Comparison of ENCODE assay signal across 12 cellular contexts in genomic region chr6:139600919-139601470, GRCh38.
DNase-seq lines count a peak whose midpoint lies in the region; ATAC-seq and TF ChIP-seq lines count a peak whose summit lies in the region.
"Had no signal": no experiment of that assay in that cellular context is flagged by ENCODE, and none has a peak within 500 bp of the region (broad histone marks: within the 10 kb centered on the region; RNA-seq: fewer than 3 reads in every experiment).

No MANE protein-coding gene starts in this region.

- H3K27ac ChIP-seq in gastroesophageal sphincter: no peak overlapping the region
- H3K27ac ChIP-seq: heart left ventricle, tibial nerve had no signal

- no peaks in the 10 kb centered on the region for H3K9me3 Mint-ChIP-seq in activated T-cell treated with anti-CD3 and anti-CD28 coated beads, Interleukin-2, amount 50 U/mL, for 24 hours
- peaks cover 2 to 4% of the 10 kb centered on the region in 2 donors for H3K9me3 Mint-ChIP-seq in stimulated activated naive B cell treated with anti-CD40 and anti-IgM and Interleukin-4, amounts not matched to agents 10 μg/mL and 1 μg/mL and 100 μg/mL, for 72 hours

- peaks cover 14% of the 10 kb centered on the region for H3K4me1 Mint-ChIP-seq in activated T-cell treated with anti-CD3 and anti-CD28 coated beads, Interleukin-2, amount 50 U/mL, for 24 hours (ENCODE audit: low read depth)
- H3K4me1 Mint-ChIP-seq in stimulated activated naive B cell treated with anti-CD40 and anti-IgM and Interleukin-4, amounts not matched to agents 10 μg/mL and 1 μg/mL and 100 μg/mL, for 72 hours: peaks cover 12 to 26% of the 10 kb centered on the region in 2 donors

- no peak for TF ChIP-seq POLR2A in gastroesophageal sphincter (IDR thresholded peaks at IDR 0.05)

- H3K4me3 ChIP-seq in gastroesophageal sphincter: no peak overlapping the region
- H3K4me3 ChIP-seq: heart left ventricle, mucosa of descending colon, tibial nerve had no signal

- no peak for DNase-seq in activated T-cell treated with anti-CD3 and anti-CD28 coated beads, Interleukin-2, amount 50 U/mL, for 24 hours
- DNase-seq in activated T-cell treated with anti-CD3 and anti-CD28 coated beads for 4 hours (no peak), NCI-H2029 treated with DMSO at 0.1 percent for 48 hours (lab: John Stamatoyannopoulos, UW) (no peak), retina (no peak)
- DNase-seq in stimulated activated naive B cell treated with anti-CD40 and anti-IgM and Interleukin-4, amounts not matched to agents 10 μg/mL and 1 μg/mL and 100 μg/mL, for 72 hours: peak; percentile 65
- DNase-seq: heart left ventricle, mucosa of descending colon, Right ventricle myocardium superior had no signal

- no peak for TF ChIP-seq CTCF in gastroesophageal sphincter (IDR thresholded peaks at IDR 0.05)

- no peaks in the 10 kb centered on the region for H3K36me3 ChIP-seq in gastroesophageal sphincter
- H3K36me3 ChIP-seq: heart left ventricle, tibial nerve had no signal

- no peaks in the 10 kb centered on the region for H3K9me3 ChIP-seq in gastroesophageal sphincter
- H3K9me3 ChIP-seq: mucosa of descending colon had no signal

- no peaks in the 10 kb centered on the region for H3K27me3 ChIP-seq in gastroesophageal sphincter
- H3K27me3 ChIP-seq: heart left ventricle, tibial nerve had no signal

- peak overlapping the region; percentile 81 for H3K27ac Mint-ChIP-seq in activated T-cell treated with anti-CD3 and anti-CD28 coated beads, Interleukin-2, amount 50 U/mL, for 24 hours
- H3K27ac Mint-ChIP-seq in stimulated activated naive B cell treated with anti-CD40 and anti-IgM and Interleukin-4, amounts not matched to agents 10 μg/mL and 1 μg/mL and 100 μg/mL, for 72 hours: peak overlapping the region; percentile 77

- WGBS in gastroesophageal sphincter (ENCODE audit: low coverage in 1 of 2), 2 donors: 100% methylated on average over 1 to 2 of the region's 2 CpGs

- no peaks in the 10 kb centered on the region for H3K36me3 Mint-ChIP-seq in activated T-cell treated with anti-CD3 and anti-CD28 coated beads, Interleukin-2, amount 50 U/mL, for 24 hours (ENCODE audit: low read depth)
- H3K36me3 Mint-ChIP-seq in stimulated activated naive B cell treated with anti-CD40 and anti-IgM and Interleukin-4, amounts not matched to agents 10 μg/mL and 1 μg/mL and 100 μg/mL, for 72 hours: peaks cover 0 to 4% of the 10 kb centered on the region in 2 donors

- no peaks in the 10 kb centered on the region for H3K27me3 Mint-ChIP-seq in activated T-cell treated with anti-CD3 and anti-CD28 coated beads, Interleukin-2, amount 50 U/mL, for 24 hours
- peaks cover 0 to 4% of the 10 kb centered on the region in 2 donors for H3K27me3 Mint-ChIP-seq in stimulated activated naive B cell treated with anti-CD40 and anti-IgM and Interleukin-4, amounts not matched to agents 10 μg/mL and 1 μg/mL and 100 μg/mL, for 72 hours

- peak; percentile 97 for ATAC-seq in HG02571 (IDR thresholded peaks at IDR 0.05; ENCODE audit: unreplicated experiment)
- ATAC-seq in HG03457 (IDR thresholded peaks at IDR 0.05; ENCODE audit: unreplicated experiment): peak; percentile 99
- peak; percentile 99 for ATAC-seq in stimulated activated naive B cell treated with anti-CD40 and anti-IgM and Interleukin-4, amounts not matched to agents 10 μg/mL and 1 μg/mL and 100 μg/mL, for 72 hours (replicated peaks)
- no peak for ATAC-seq in gastroesophageal sphincter
- ATAC-seq: heart left ventricle, mucosa of descending colon had no signal

- peaks cover 12 to 33% (median 16%) of the 10 kb centered on the region in 3 donors for H3K4me1 ChIP-seq in gastroesophageal sphincter

- no peak overlapping the region for H3K4me3 Mint-ChIP-seq in activated T-cell treated with anti-CD3 and anti-CD28 coated beads, Interleukin-2, amount 50 U/mL, for 24 hours
- no peak overlapping the region for H3K4me3 Mint-ChIP-seq in stimulated activated naive B cell treated with anti-CD40 and anti-IgM and Interleukin-4, amounts not matched to agents 10 μg/mL and 1 μg/mL and 100 μg/mL, for 72 hours

- no peak for TF ChIP-seq EP300 in gastroesophageal sphincter (IDR thresholded peaks at IDR 0.05)
